ENCODE assay signal across 8 cellular contexts in genomic region chr2:197209274-197209673, GRCh38.
DNase-seq lines count a peak whose midpoint lies in the region; ATAC-seq and TF ChIP-seq lines count a peak whose summit lies in the region.
"Had no signal": no experiment of that assay in that cellular context is flagged by ENCODE, and none has a peak within 500 bp of the region (broad histone marks: within the 10 kb centered on the region; RNA-seq: fewer than 3 reads in every experiment).

No MANE protein-coding gene starts in this region.

- TF ChIP-seq CTCF in OCI-LY3 (IDR thresholded peaks at IDR 0.05; ENCODE audit: low read depth, low read length) (no peak), spleen (IDR thresholded peaks at IDR 0.05 in 8 of 11, conservative IDR thresholded peaks at IDR 0.05 in 3 of 11) (no peak)

- H3K4me3 ChIP-seq in OCI-LY3 (ENCODE audit: low read length) = no peak overlapping the region
- H3K4me3 ChIP-seq in duodenal mucosa (ENCODE audit: low read depth in 1 of 2, low read length in 2 of 2) = no peak overlapping the region
- H3K4me3 ChIP-seq in spleen = peak overlapping the region in 1 of 8 donors; percentile 23

- intact Hi-C loops in spleen (cut with DNase I; ENCODE audit: low total_unique reads) = no loop called here

- H2AFZ ChIP-seq in OCI-LY3 (ENCODE audit: low read depth, low read length) = no peak overlapping the region

- ATAC-seq in GM18861 (IDR thresholded peaks at IDR 0.05; ENCODE audit: unreplicated experiment) = peak; percentile 16
- ATAC-seq in GM18873 (IDR thresholded peaks at IDR 0.05; ENCODE audit: low FRiP score, unreplicated experiment) = no peak
- ATAC-seq in GM19455 (IDR thresholded peaks at IDR 0.05; ENCODE audit: unreplicated experiment) = no peak

- H3K27me3 ChIP-seq in OCI-LY3 (ENCODE audit: low read depth, low read length) (no peaks in the 10 kb centered on the region), duodenal mucosa (ENCODE audit: control insufficient read depth in 1 of 2, insufficient read depth in 2 of 2, low read length in 2 of 2) (no peaks in the 10 kb centered on the region), spleen (replicated peaks in 1 of 7) (no peaks in the 10 kb centered on the region)

- H3K36me3 ChIP-seq in OCI-LY3 (replicated peaks; ENCODE audit: low read depth, low read length) = peaks cover 5% of the 10 kb centered on the region
- H3K36me3 ChIP-seq in duodenal mucosa (ENCODE audit: control insufficient read depth in 1 of 2, insufficient read depth in 2 of 2, low read length in 2 of 2) = no peaks in the 10 kb centered on the region
- H3K36me3 ChIP-seq in spleen = peaks cover 0 to 12% (median 0%) of the 10 kb centered on the region in 6 donors

- 0 out of 2 replicates have a peak, but pooled peaks cover 7% of the 10 kb centered on the region for H3K79me2 ChIP-seq in OCI-LY3 (ENCODE audit: low read length)

- H3K4me1 ChIP-seq in OCI-LY3 (ENCODE audit: low read length) (peaks cover 66% of the 10 kb centered on the region), duodenal mucosa (ENCODE audit: control insufficient read depth in 1 of 2, insufficient read depth in 2 of 2, low read length in 2 of 2) (peaks cover 53 to 57% of the 10 kb centered on the region in 2 donors), spleen (peaks cover 53 to 100% (median 100%) of the 10 kb centered on the region in 6 donors)

- H3K9ac ChIP-seq in OCI-LY3 (ENCODE audit: low read length) = 0 out of 2 replicates have a peak overlapping the region, but pooled peaks have one; percentile 1
- peak overlapping the region in 1 of 2 donors; percentile 22 for H3K9ac ChIP-seq in duodenal mucosa (ENCODE audit: low read depth in 1 of 2, low read length in 2 of 2)

- TF ChIP-seq POLR2A in spleen (IDR thresholded peaks at IDR 0.05) = no peak

- DNase-seq in spleen = no peak
- DNase-seq in NOMO-1 (lab: John Stamatoyannopoulos, UW; ENCODE audit: unreplicated experiment in 2 of 2) = no peak
- DNase-seq: NCI-H187 had no signal

- H3K4me2 ChIP-seq in OCI-LY3 (ENCODE audit: low read length) = peak overlapping the region; percentile 54

- H3K27ac ChIP-seq in OCI-LY3 (ENCODE audit: low read length) (peak overlapping the region; percentile 11), duodenal mucosa (ENCODE audit: low read depth, low read length) (peak overlapping the region; percentile 21), spleen (peak overlapping the region; percentile 69 to 93 (median 84))

- WGBS in spleen, 5 donors = 63 to 75% (median 69%) methylated on average over 2 of the region's 2 CpGs

- no peaks in the 10 kb centered on the region for H3K9me3 ChIP-seq in OCI-LY3 (ENCODE audit: insufficient read depth, low read length)
- no peaks in the 10 kb centered on the region for H3K9me3 ChIP-seq in duodenal mucosa (ENCODE audit: control insufficient read depth in 1 of 2, low read length in 2 of 2)
- no peaks in the 10 kb centered on the region for H3K9me3 ChIP-seq in spleen

- no peaks in the 10 kb centered on the region for H4K20me1 ChIP-seq in OCI-LY3 (ENCODE audit: insufficient read depth, low read length)

Comparison
In these comparisons a context has a peak if more than half of its experiments do, and no peak if none do; other contexts are left out.
1. H3K27ac ChIP-seq: peak in every context shown above with its lines; median percentile 84 in spleen; 21 in duodenal mucosa; 11 in OCI-LY3.